In the genomic region with DNA sequence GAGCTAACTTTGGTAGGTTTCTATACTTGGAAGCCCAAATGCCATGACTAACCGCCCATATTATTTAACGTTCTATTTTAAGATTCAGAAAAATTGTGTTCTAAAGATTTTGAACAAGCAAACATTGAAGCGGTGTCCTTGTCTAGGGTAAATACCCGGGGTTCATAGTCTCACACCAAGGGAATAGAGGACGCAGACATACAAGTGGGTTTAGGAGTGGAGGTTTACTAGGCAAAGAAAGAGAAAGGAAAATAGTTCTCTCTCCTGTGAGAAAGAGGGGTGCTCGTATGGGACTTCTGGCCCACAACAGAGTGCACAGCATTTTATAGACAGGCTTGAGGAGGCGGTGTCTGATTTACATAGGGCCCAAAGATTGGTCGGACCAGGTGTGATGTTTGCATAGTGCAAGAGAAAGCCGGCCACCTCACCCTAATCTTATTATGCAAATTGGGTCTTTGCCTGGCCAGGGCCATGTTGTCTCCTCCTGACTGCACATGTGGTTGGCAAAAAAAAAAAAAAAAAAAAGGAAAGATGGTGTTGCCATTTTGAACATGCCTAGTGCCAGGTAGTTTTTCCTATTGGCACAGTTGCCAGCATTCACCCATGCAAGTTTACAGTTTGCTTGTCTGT, we compare ENCODE assay signal across 25 cellular contexts.
"Had no signal": no experiment of that assay in that cellular context is flagged by ENCODE, and none has a peak within 500 bp of the region (broad histone marks: within the 10 kb centered on the region; RNA-seq: fewer than 3 reads in every experiment).

No MANE protein-coding gene starts in this region.

- ATAC-seq: left cardiac atrium, left ventricle myocardium superior, sciatic nerve, upper lobe of right lung had no signal

- H3K27me3 ChIP-seq: ascending aorta, cardiac muscle cell, colonic mucosa, neutrophil, thyroid gland, upper lobe of right lung had no signal

- H3K4me1 ChIP-seq: ascending aorta, colonic mucosa, upper lobe of right lung had no signal

- H3K27me3 Mint-ChIP-seq: activated naive CD8-positive, alpha-beta T cell treated with anti-CD3 and anti-CD28 coated beads, Interleukin-2, amount 10 ng/mL, durations not matched to agents 7 days and 5 days; brain; stimulated activated naive CD8-positive, alpha-beta T cell treated with anti-CD3 and anti-CD28 coated beads, Interleukin-15, Interleukin-2, amounts not matched to agents 100 ng/mL and 50 ng/mL, for 24 hours had no signal

- H3K4me3 ChIP-seq: ascending aorta, cardiac muscle cell, colonic mucosa, skin epidermis, thyroid gland, upper lobe of right lung had no signal

- H3K27ac ChIP-seq: ascending aorta, cardiac muscle cell, colonic mucosa, neutrophil, skin epidermis, thyroid gland, upper lobe of right lung had no signal

- H3K36me3 Mint-ChIP-seq: activated naive CD8-positive, alpha-beta T cell treated with anti-CD3 and anti-CD28 coated beads, Interleukin-2, amount 10 ng/mL, durations not matched to agents 7 days and 5 days; brain had no signal

- H3K9me3 ChIP-seq: ascending aorta, colonic mucosa, neutrophil, thyroid gland, upper lobe of right lung had no signal

- H3K4me1 Mint-ChIP-seq: activated naive CD8-positive, alpha-beta T cell treated with anti-CD3 and anti-CD28 coated beads, Interleukin-2, amount 10 ng/mL, durations not matched to agents 7 days and 5 days; nephron had no signal

- H3K4me3 Mint-ChIP-seq: activated naive CD4-positive, alpha-beta T cell treated with anti-CD3 and anti-CD28 coated beads for 36 hours; activated naive CD8-positive, alpha-beta T cell treated with anti-CD3 and anti-CD28 coated beads, Interleukin-2, amount 10 ng/mL, durations not matched to agents 7 days and 5 days; activated T-helper 1 cell treated with anti-CD3 and anti-CD28 coated beads, Interleukin-12 subunit alpha, Interleukin-12 subunit beta, Interleukin-2, Interleukin-4 antibody, amounts not matched to agents 30 ng/mL and 10 ng/mL and 1 ng/mL, durations not matched to agents 14 hours and 24 hours and 36 hours; brain; nephron; stimulated activated naive CD8-positive, alpha-beta T cell treated with anti-CD3 and anti-CD28 coated beads, Interleukin-15, Interleukin-2, amounts not matched to agents 100 ng/mL and 50 ng/mL, for 24 hours had no signal

- H3K36me3 ChIP-seq: ascending aorta, cardiac muscle cell, colonic mucosa, neutrophil, thyroid gland, upper lobe of right lung had no signal

- H3K27ac Mint-ChIP-seq: activated naive CD4-positive, alpha-beta T cell treated with anti-CD3 and anti-CD28 coated beads for 36 hours; activated naive CD8-positive, alpha-beta T cell treated with anti-CD3 and anti-CD28 coated beads, Interleukin-2, amount 10 ng/mL, durations not matched to agents 7 days and 5 days; activated T-helper 1 cell treated with anti-CD3 and anti-CD28 coated beads, Interleukin-12 subunit alpha, Interleukin-12 subunit beta, Interleukin-2, Interleukin-4 antibody, amounts not matched to agents 30 ng/mL and 10 ng/mL and 1 ng/mL, durations not matched to agents 14 hours and 24 hours and 36 hours; nephron; stimulated activated naive CD8-positive, alpha-beta T cell treated with anti-CD3 and anti-CD28 coated beads, Interleukin-15, Interleukin-2, amounts not matched to agents 100 ng/mL and 50 ng/mL, for 24 hours had no signal

- DNase-seq: activated CD4-positive, alpha-beta T cell treated with anti-CD3 and anti-CD28 coated beads for 4 hours; activated CD4-positive, alpha-beta T cell treated with anti-CD3 and anti-CD28 coated beads, Interleukin-2, amount 50 U/mL, for 4 hours; activated effector memory CD4-positive, alpha-beta T cell treated with anti-CD3 and anti-CD28 coated beads, Interleukin-2, amount 50 U/mL, for 16 hours; activated naive CD4-positive, alpha-beta T cell treated with anti-CD3 and anti-CD28 coated beads for 36 hours; activated naive CD8-positive, alpha-beta T cell treated with anti-CD3 and anti-CD28 coated beads, Interleukin-2, amount 10 ng/mL, durations not matched to agents 7 days and 5 days; cerebellar nuclear complex; colonic mucosa; effector CD8-positive, alpha-beta T cell; islet precursor cell; left cardiac atrium; left ventricle myocardium superior; stimulated activated CD4-positive, alpha-beta T cell treated with anti-CD3 and anti-CD28 coated beads, Interleukin-12 subunit alpha, Interleukin-12 subunit beta, amount 100 ng/mL, for 4 hours; stimulated activated CD4-positive, alpha-beta T cell treated with anti-CD3 and anti-CD28 coated beads, Interleukin-4, amount 100 ng/mL, for 1 hour; T-helper 2 cell; thyroid gland; upper lobe of right lung had no signal

- H3K9me3 Mint-ChIP-seq: brain, nephron had no signal
